11 cellular contexts compared by ENCODE assay signal in the genomic region with DNA sequence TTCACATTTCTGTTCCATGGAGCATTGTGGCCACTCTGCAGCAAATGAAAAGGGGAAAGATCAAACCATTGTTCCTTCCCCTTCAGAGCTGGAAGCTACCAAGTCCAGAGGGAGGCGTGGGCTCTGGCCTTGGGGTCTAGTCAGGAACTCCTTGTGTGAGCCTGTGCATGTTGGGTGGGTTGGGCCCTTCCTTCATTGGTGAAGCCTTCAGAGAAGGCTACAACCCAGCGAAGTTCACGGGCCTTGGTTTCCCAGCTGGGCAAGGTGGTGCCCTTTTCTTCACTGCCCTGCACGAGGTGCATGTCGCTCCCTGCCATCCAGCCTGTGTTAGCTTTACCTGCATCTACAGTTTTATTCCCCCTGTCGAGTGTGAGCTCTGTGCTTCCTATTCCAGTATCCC.
DNase-seq lines count a peak whose midpoint lies in the region; ATAC-seq and TF ChIP-seq lines count a peak whose summit lies in the region.
"Had no signal": no experiment of that assay in that cellular context is flagged by ENCODE, and none has a peak within 500 bp of the region (broad histone marks: within the 10 kb centered on the region; RNA-seq: fewer than 3 reads in every experiment).

No MANE protein-coding gene starts in this region.

- TF ChIP-seq CTCF in nephron (IDR thresholded peaks at IDR 0.05; ENCODE audit: unreplicated experiment in 3 of 3): no peak
- no peak for TF ChIP-seq CTCF in natural killer cell (IDR thresholded peaks at IDR 0.05)

- H3K4me1 Mint-ChIP-seq in nephron (peaks cover 78% of the 10 kb centered on the region), natural killer cell (peaks cover 0 to 4% of the 10 kb centered on the region in 2 donors)

- H3K9me3 Mint-ChIP-seq in nephron (no peaks in the 10 kb centered on the region), natural killer cell (no peaks in the 10 kb centered on the region)
- H3K9me3 Mint-ChIP-seq: CD4-positive, alpha-beta T cell had no signal

- H3K36me3 Mint-ChIP-seq in nephron (ENCODE audit: low read depth) (peaks cover 22% of the 10 kb centered on the region), natural killer cell (no peaks in the 10 kb centered on the region)

- intact Hi-C loops in cardiac septum (cut with DNase I): loop anchor here (10.0 kb wide), 1 partner anchor 156 kb away; no protein-coding TSS in a partner anchor
- intact Hi-C loops in left ventricle myocardium superior (cut with micrococcal nuclease): no loop called here
- intact Hi-C loops in natural killer cell (cut with micrococcal nuclease): loop anchor here (10.0 kb wide), 1 partner anchor 276 kb away; no protein-coding TSS in a partner anchor

- H3K27me3 Mint-ChIP-seq in nephron (ENCODE audit: low read depth) (no peaks in the 10 kb centered on the region), natural killer cell (ENCODE audit: low read depth in 2 of 2) (no peaks in the 10 kb centered on the region)
- H3K27me3 Mint-ChIP-seq: CD4-positive, alpha-beta T cell had no signal

- ATAC-seq in left ventricle myocardium superior: no peak
- ATAC-seq in natural killer cell: no peak
- ATAC-seq: A549 had no signal

- DNase-seq in cardiac septum (ENCODE audit: low spot score) (peak; percentile 46), left ventricle myocardium superior (no peak), islet precursor cell (peak; percentile 21), NCI-H1930 (lab: John Stamatoyannopoulos, UW) (no peak), natural killer cell (no peak)
- DNase-seq in stimulated activated naive CD4-positive, alpha-beta T cell (lab: John Stamatoyannopoulos, UW): no peak
- DNase-seq: AML-193; Caco-2; CD4-positive, alpha-beta T cell had no signal

- H3K27ac Mint-ChIP-seq in nephron: peak overlapping the region; percentile 50 to 97 (median 96)
- no peak overlapping the region for H3K27ac Mint-ChIP-seq in natural killer cell
- H3K27ac Mint-ChIP-seq: CD4-positive, alpha-beta T cell had no signal

- H3K4me3 Mint-ChIP-seq in nephron (no peak overlapping the region), natural killer cell (no peak overlapping the region)
- H3K4me3 Mint-ChIP-seq: CD4-positive, alpha-beta T cell had no signal

Comparison
In these comparisons a context has a peak if more than half of its experiments do, and no peak if none do; other contexts are left out.
1. DNase-seq: peak in cardiac septum (single experiment) and islet precursor cell (single experiment); none in left ventricle myocardium superior (single experiment), NCI-H1930 (0 of 2), stimulated activated naive CD4-positive, alpha-beta T cell (0 of 6) and natural killer cell (single experiment).
2. H3K27ac Mint-ChIP-seq: peak in nephron (3 of 3); none in natural killer cell (0 of 2).